In genomic region chr14:94097091-94097490, GRCh38 we compare ENCODE assay signal across 27 cellular contexts.
"Had no signal": no experiment of that assay in that cellular context is flagged by ENCODE, and none has a peak within 500 bp of the region (broad histone marks: within the 10 kb centered on the region; RNA-seq: fewer than 3 reads in every experiment).

No MANE protein-coding gene starts in this region.

- H3K36me3 ChIP-seq: neural progenitor cell, neutrophil, right atrium auricular region, right lobe of liver, transverse colon had no signal

- ATAC-seq: left colon; natural killer cell; psoas muscle; right lobe of liver; stimulated activated memory B cell treated with anti-CD40 and anti-IgM and Interleukin-4, amounts not matched to agents 10 μg/mL and 1 μg/mL and 100 μg/mL, for 72 hours; stimulated activated naive CD8-positive, alpha-beta T cell treated with anti-CD3 and anti-CD28 coated beads, Interleukin-15, amount 100 ng/mL, for 72 hours had no signal

- H3K27me3 ChIP-seq: hepatocyte, neural progenitor cell, neutrophil, right atrium auricular region, right lobe of liver, transverse colon, upper lobe of left lung had no signal

- H3K27ac ChIP-seq: hepatocyte, left ventricle myocardium inferior, neural progenitor cell, neutrophil, parathyroid adenoma, psoas muscle, right atrium auricular region, right lobe of liver, transverse colon, upper lobe of left lung had no signal

- H3K9me3 ChIP-seq: left ventricle myocardium inferior, neutrophil, psoas muscle, right atrium auricular region, right lobe of liver, transverse colon, upper lobe of left lung had no signal

- H3K4me3 ChIP-seq: hepatocyte, left ventricle myocardium inferior, lung, neural progenitor cell, psoas muscle, right atrium auricular region, right lobe of liver, smooth muscle cell, transverse colon, upper lobe of left lung had no signal

- DNase-seq: islet precursor cell; left colon; left ventricle myocardium inferior; mesendoderm; naive B cell; natural killer cell; nephron progenitor cell; occipital lobe; psoas muscle; right lobe of liver; stimulated activated CD4-positive, alpha-beta T cell treated with anti-CD3 and anti-CD28 coated beads, Interleukin-1b, Interleukin-23, amount 100 ng/mL, for 48 hours; stimulated activated CD4-positive, alpha-beta T cell treated with anti-CD3 and anti-CD28 coated beads, Interleukin-2, amount 100 ng/mL, for 48 hours; stimulated activated CD4-positive, alpha-beta T cell treated with anti-CD3 and anti-CD28 coated beads, Interleukin-4, amount 100 ng/mL, for 4 hours; stimulated activated CD8-positive, alpha-beta memory T cell treated with anti-CD3 and anti-CD28 coated beads, Interleukin-4, amount 100 ng/mL, for 48 hours; stimulated activated naive CD4-positive, alpha-beta T cell treated with Interleukin-2 at 50 U/mL for 16 hours; substantia nigra; transverse colon; upper lobe of left lung had no signal
